In the genomic region with DNA sequence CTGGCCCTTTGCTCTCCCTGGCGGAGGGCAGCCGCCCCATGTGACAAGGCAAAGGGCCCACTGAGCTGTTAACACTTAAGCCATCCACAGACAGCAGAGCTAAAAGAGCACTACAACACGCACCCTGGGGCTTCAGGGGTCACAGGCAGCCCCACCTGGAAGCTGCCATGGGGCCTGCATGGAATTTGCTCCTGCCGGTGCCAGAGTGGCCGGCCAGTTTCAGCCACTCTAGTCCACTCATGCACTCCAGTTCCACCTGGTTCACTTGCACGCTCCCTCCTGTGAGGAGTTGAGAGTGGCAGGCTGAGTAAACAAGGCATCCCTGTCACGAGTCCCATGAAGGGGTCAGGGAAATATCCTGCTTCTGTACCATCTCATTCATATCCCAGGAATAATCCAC, we compare ENCODE assay signal across 24 cellular contexts.
"Had no signal": no experiment of that assay in that cellular context is flagged by ENCODE, and none has a peak within 500 bp of the region (broad histone marks: within the 10 kb centered on the region; RNA-seq: fewer than 3 reads in every experiment).

No MANE protein-coding gene starts in this region.

- H3K27ac ChIP-seq: gastrocnemius medialis, heart right ventricle, left lung, lower lobe of right lung, parathyroid adenoma, psoas muscle, sigmoid colon, skin epidermis, testis, transverse colon had no signal

- H3K4me1 ChIP-seq: left lung, lower lobe of right lung, parathyroid adenoma, psoas muscle, sigmoid colon, testis had no signal

- H2AFZ ChIP-seq: parathyroid adenoma had no signal

- DNase-seq: effector memory CD4-positive, alpha-beta T cell; gastrocnemius medialis; heart right ventricle; hypothalamus; kidney glomerular epithelial cell; left lung; lower lobe of right lung; midbrain; occipital lobe; psoas muscle; retina; sigmoid colon; stimulated activated CD4-positive, alpha-beta T cell treated with anti-CD3 and anti-CD28 coated beads, Interleukin-2, amount 100 ng/mL, for 24 hours; stimulated activated CD4-positive, alpha-beta T cell treated with anti-CD3 and anti-CD28 coated beads, Interleukin-4, amount 100 ng/mL, for 4 hours; stimulated activated naive B cell treated with anti-CD40 and anti-IgM and Interleukin-4, amounts not matched to agents 10 μg/mL and 1 μg/mL and 100 μg/mL, for 72 hours; stimulated activated naive CD8-positive, alpha-beta T cell treated with anti-CD3 and anti-CD28 coated beads, Interleukin-15, amount 100 ng/mL, for 72 hours; testis; transverse colon had no signal

- H3K4me3 ChIP-seq: gastrocnemius medialis, heart right ventricle, left lung, lower lobe of right lung, psoas muscle, sigmoid colon, skin epidermis, testis, transverse colon had no signal

- H3K9me3 ChIP-seq: gastrocnemius medialis, heart right ventricle, left lung, lower lobe of right lung, psoas muscle, sigmoid colon, testis, transverse colon had no signal

- ATAC-seq: esophagus mucosa; gastrocnemius medialis; left lung; lower lobe of right lung; natural killer cell treated with Interleukin-12 subunit alpha and Interleukin-12 subunit beta and Interleukin-15 and Interleukin-18, amount 100 ng/mL, for 72 hours; psoas muscle; stimulated activated naive B cell treated with anti-CD40 and anti-IgM and Interleukin-4, amounts not matched to agents 10 μg/mL and 1 μg/mL and 100 μg/mL, for 72 hours; stimulated activated naive CD8-positive, alpha-beta T cell treated with anti-CD3 and anti-CD28 coated beads, Interleukin-15, amount 100 ng/mL, for 72 hours had no signal

- FAIRE-seq: endometrium, islet of Langerhans had no signal

- H3K9ac ChIP-seq: parathyroid adenoma had no signal

- H3K36me3 ChIP-seq: gastrocnemius medialis, heart right ventricle, left lung, lower lobe of right lung, sigmoid colon, transverse colon had no signal

- H3K27me3 ChIP-seq: gastrocnemius medialis, left lung, sigmoid colon, testis, transverse colon had no signal

- H3K79me2 ChIP-seq: parathyroid adenoma had no signal
